9 cellular contexts compared by ENCODE assay signal in genomic region chrX:95764972-95765451, GRCh38.
A peak's percentile ranks its signal among the peaks of the same experiment; 100 is the strongest.
DNase-seq lines count a peak whose midpoint lies in the region; ATAC-seq and TF ChIP-seq lines count a peak whose summit lies in the region.
"Had no signal": no experiment of that assay in that cellular context is flagged by ENCODE, and none has a peak within 500 bp of the region (broad histone marks: within the 10 kb centered on the region; RNA-seq: fewer than 3 reads in every experiment).

No MANE protein-coding gene starts in this region.

- H3K27me3 ChIP-seq in brain microvascular endothelial cell (replicated peaks) (no peaks in the 10 kb centered on the region), liver (ENCODE audit: control insufficient read depth in 4 of 4, insufficient read depth in 4 of 4, low read length in 3 of 4) (peaks cover 0 to 2% (median 0%) of the 10 kb centered on the region in 4 donors)

- H3K4me3 ChIP-seq in AG10803 (ENCODE audit: low read length) (no peak overlapping the region), brain microvascular endothelial cell (ENCODE audit: low read depth, low read length) (no peak overlapping the region), liver (ENCODE audit: low read depth in 1 of 3, low read length in 3 of 3) (no peak overlapping the region)

- TF ChIP-seq RAD21 in liver (IDR thresholded peaks at IDR 0.05), result peak; percentile 73 to 78

- no peak overlapping the region for H3K27ac ChIP-seq in brain microvascular endothelial cell
- no peak overlapping the region for H3K27ac ChIP-seq in liver (ENCODE audit: low read depth in 1 of 2, low read length in 2 of 2)
- H3K27ac ChIP-seq: epithelial cell of prostate had no signal

- TF ChIP-seq CTCF in AG10803 (conservative IDR thresholded peaks at IDR 0.05; ENCODE audit: low read length) (peak; percentile 28), brain microvascular endothelial cell (IDR thresholded peaks at IDR 0.05; ENCODE audit: low read depth, low read length, missing control alignments) (peak; percentile 47), liver (IDR thresholded peaks at IDR 0.05; ENCODE audit: low read depth, low read length, missing input control) (peak; percentile 42)

- no peaks in the 10 kb centered on the region for H3K36me3 ChIP-seq in brain microvascular endothelial cell (replicated peaks)
- H3K36me3 ChIP-seq in liver (ENCODE audit: control insufficient read depth in 4 of 4, insufficient read depth in 3 of 4, low read depth in 1 of 4, low read length in 3 of 4), result no peaks in the 10 kb centered on the region

- no peaks in the 10 kb centered on the region for H3K4me1 ChIP-seq in liver (ENCODE audit: control insufficient read depth in 4 of 4, insufficient read depth in 4 of 4, low read length in 3 of 4)

- WGBS in liver, result 10% methylated on average over 3 of the region's 3 CpGs

- H3K9ac ChIP-seq in liver (ENCODE audit: low read depth in 1 of 2, low read length in 2 of 2), result no peak overlapping the region

- DNase-seq in AG10803 (ENCODE audit: low read depth), result peak; percentile 3
- DNase-seq in NCI-H1105 treated with DMSO at 0.1 percent for 48 hours (lab: John Stamatoyannopoulos, UW), result peak; percentile 57
- peak; percentile 7 for DNase-seq in brain microvascular endothelial cell
- no peak for DNase-seq in occipital lobe (lab: John Stamatoyannopoulos, UW)
- no peak for DNase-seq in stimulated activated naive CD4-positive, alpha-beta T cell treated with Interleukin-2 at 50 U/mL for 16 hours (lab: John Stamatoyannopoulos, UW)

- in situ Hi-C loops in brain microvascular endothelial cell (cut with HindIII; ENCODE audit: low pct_ligation_motif_present, low sequenced_read_pairs), result no loop called here

- peak; percentile 57 for ATAC-seq in GM18858 (IDR thresholded peaks at IDR 0.05; ENCODE audit: unreplicated experiment)
- ATAC-seq in GM19023 (IDR thresholded peaks at IDR 0.05; ENCODE audit: unreplicated experiment), result no peak

- H3K9me3 ChIP-seq in liver (ENCODE audit: control insufficient read depth in 4 of 4, low read length in 3 of 4), result no peaks in the 10 kb centered on the region

TF ChIP-seq in liver, 16 proteins besides CTCF, POLR2A, EP300 and RAD21:
- no peak for TF ChIP-seq ZBTB33 (IDR thresholded peaks at IDR 0.05)
- TF ChIP-seq HNF4G (IDR thresholded peaks at IDR 0.05), result no peak
- no peak for TF ChIP-seq FOXA1 (IDR thresholded peaks at IDR 0.05)
- TF ChIP-seq GABPA (IDR thresholded peaks at IDR 0.05 in 1 of 2, conservative IDR thresholded peaks at IDR 0.05 in 1 of 2), result no peak
- no peak for TF ChIP-seq MAX (IDR thresholded peaks at IDR 0.05)
- TF ChIP-seq RXRA (IDR thresholded peaks at IDR 0.05), result no peak
- no peak for TF ChIP-seq FOXA2 (IDR thresholded peaks at IDR 0.05)
- TF ChIP-seq EGR1 (IDR thresholded peaks at IDR 0.05; ENCODE audit: low read depth in 2 of 2), result no peak
TF ChIP-seq in liver: peak in this region for 0.

Comparison
In these comparisons a context has a peak if more than half of its experiments do, and no peak if none do; other contexts are left out.
1. DNase-seq: peak in AG10803 (single experiment), NCI-H1105 treated with DMSO at 0.1 percent for 48 hours (single experiment) and brain microvascular endothelial cell (single experiment); none in occipital lobe (single experiment) and stimulated activated naive CD4-positive, alpha-beta T cell treated with Interleukin-2 at 50 U/mL for 16 hours (single experiment).
2. Peak in every context shown above with its lines, with median percentiles within 50 percentile points of each other: CTCF ChIP-seq.